Comparison of ENCODE assay signal across 27 cellular contexts in genomic region chr14:92109490-92109889, GRCh38.
"Had no signal": no experiment of that assay in that cellular context is flagged by ENCODE, and none has a peak within 500 bp of the region (broad histone marks: within the 10 kb centered on the region; RNA-seq: fewer than 3 reads in every experiment).

No MANE protein-coding gene starts in this region.

- H3K9me3 Mint-ChIP-seq: activated CD4-positive, alpha-beta memory T cell treated with anti-CD3 and anti-CD28 coated beads, Interleukin-2, amount 10 ng/mL, durations not matched to agents 7 days and 5 days; activated naive CD4-positive, alpha-beta T cell treated with anti-CD3 and anti-CD28 coated beads, Interleukin-2, amount 50 U/mL, for 24 hours; activated T-helper 1 cell treated with anti-CD3 and anti-CD28 coated beads, Interleukin-12 subunit alpha, Interleukin-12 subunit beta, Interleukin-2, Interleukin-4 antibody, amounts not matched to agents 30 ng/mL and 10 ng/mL and 1 ng/mL, durations not matched to agents 14 hours and 24 hours and 36 hours; central memory CD8-positive, alpha-beta T cell; natural killer cell treated with Interleukin-12 subunit alpha and Interleukin-12 subunit beta and Interleukin-15 and Interleukin-18, amount 100 ng/mL, for 72 hours had no signal

- DNase-seq: activated CD4-positive, alpha-beta memory T cell treated with anti-CD3 and anti-CD28 coated beads, Interleukin-2, amount 10 ng/mL, durations not matched to agents 7 days and 5 days; activated CD4-positive, alpha-beta T cell treated with anti-CD3 and anti-CD28 coated beads for 4 hours; activated CD4-positive, CD25-positive, alpha-beta regulatory T cell; activated gamma-delta T cell; colonic mucosa; head of caudate nucleus; hypothalamus; left ventricle myocardium superior; midbrain; ovary; stimulated activated CD4-positive, alpha-beta T cell treated with anti-CD3 and anti-CD28 coated beads, Interleukin-12 subunit alpha, Interleukin-12 subunit beta, amount 100 ng/mL, for 4 hours; stimulated activated CD4-positive, alpha-beta T cell treated with anti-CD3 and anti-CD28 coated beads, Interleukin-4, amount 100 ng/mL, for 4 hours; stimulated activated naive CD8-positive, alpha-beta T cell treated with anti-CD3 and anti-CD28 coated beads, Interleukin-15, Interleukin-2, amounts not matched to agents 100 U/mL and 50 U/mL, for 24 hours; T-helper 17 cell; upper lobe of left lung had no signal

- H3K4me3 ChIP-seq: breast epithelium, colonic mucosa, esophagus muscularis mucosa, ovary, prostate gland, right atrium auricular region, upper lobe of left lung had no signal

- H3K27ac Mint-ChIP-seq: activated CD4-positive, alpha-beta memory T cell treated with anti-CD3 and anti-CD28 coated beads, Interleukin-2, amount 10 ng/mL, durations not matched to agents 7 days and 5 days; activated T-helper 1 cell treated with anti-CD3 and anti-CD28 coated beads, Interleukin-12 subunit alpha, Interleukin-12 subunit beta, Interleukin-2, Interleukin-4 antibody, amounts not matched to agents 30 ng/mL and 10 ng/mL and 1 ng/mL, durations not matched to agents 14 hours and 24 hours and 36 hours; natural killer cell treated with Interleukin-12 subunit alpha and Interleukin-12 subunit beta and Interleukin-15 and Interleukin-18, amount 100 ng/mL, for 72 hours had no signal

- FAIRE-seq: astrocyte, frontal cortex, islet of Langerhans had no signal

- H3K27me3 Mint-ChIP-seq: activated CD4-positive, alpha-beta memory T cell treated with anti-CD3 and anti-CD28 coated beads, Interleukin-2, amount 10 ng/mL, durations not matched to agents 7 days and 5 days; activated naive CD4-positive, alpha-beta T cell treated with anti-CD3 and anti-CD28 coated beads, Interleukin-2, amount 50 U/mL, for 24 hours; central memory CD8-positive, alpha-beta T cell; T-helper 17 cell had no signal

- H3K9me3 ChIP-seq: breast epithelium, colonic mucosa, esophagus muscularis mucosa, neutrophil, ovary, prostate gland, right atrium auricular region, upper lobe of left lung had no signal

- H3K4me3 Mint-ChIP-seq: activated CD4-positive, alpha-beta memory T cell treated with anti-CD3 and anti-CD28 coated beads, Interleukin-2, amount 10 ng/mL, durations not matched to agents 7 days and 5 days; activated T-helper 1 cell treated with anti-CD3 and anti-CD28 coated beads, Interleukin-12 subunit alpha, Interleukin-12 subunit beta, Interleukin-2, Interleukin-4 antibody, amounts not matched to agents 30 ng/mL and 10 ng/mL and 1 ng/mL, durations not matched to agents 14 hours and 24 hours and 36 hours; central memory CD8-positive, alpha-beta T cell; natural killer cell treated with Interleukin-12 subunit alpha and Interleukin-12 subunit beta and Interleukin-15 and Interleukin-18, amount 100 ng/mL, for 72 hours had no signal

- ATAC-seq: left ventricle myocardium superior; natural killer cell treated with Interleukin-12 subunit alpha and Interleukin-12 subunit beta and Interleukin-15 and Interleukin-18, amount 100 ng/mL, for 72 hours; stimulated activated naive CD8-positive, alpha-beta T cell treated with anti-CD3 and anti-CD28 coated beads, Interleukin-15, Interleukin-2, amounts not matched to agents 100 U/mL and 50 U/mL, for 24 hours; T-helper 17 cell had no signal

- H3K27ac ChIP-seq: breast epithelium, colonic mucosa, esophagus muscularis mucosa, neutrophil, ovary, prostate gland, right atrium auricular region, upper lobe of left lung had no signal

- H3K36me3 ChIP-seq: breast epithelium, colonic mucosa, neutrophil, ovary, prostate gland, right atrium auricular region, upper lobe of left lung had no signal

- H3K4me1 ChIP-seq: breast epithelium, colonic mucosa, prostate gland had no signal

- H3K27me3 ChIP-seq: breast epithelium, colonic mucosa, esophagus muscularis mucosa, neutrophil, ovary, right atrium auricular region, upper lobe of left lung had no signal

- H3K36me3 Mint-ChIP-seq: activated naive CD4-positive, alpha-beta T cell treated with anti-CD3 and anti-CD28 coated beads, Interleukin-2, amount 50 U/mL, for 24 hours; natural killer cell treated with Interleukin-12 subunit alpha and Interleukin-12 subunit beta and Interleukin-15 and Interleukin-18, amount 100 ng/mL, for 72 hours had no signal
